In the genomic region with DNA sequence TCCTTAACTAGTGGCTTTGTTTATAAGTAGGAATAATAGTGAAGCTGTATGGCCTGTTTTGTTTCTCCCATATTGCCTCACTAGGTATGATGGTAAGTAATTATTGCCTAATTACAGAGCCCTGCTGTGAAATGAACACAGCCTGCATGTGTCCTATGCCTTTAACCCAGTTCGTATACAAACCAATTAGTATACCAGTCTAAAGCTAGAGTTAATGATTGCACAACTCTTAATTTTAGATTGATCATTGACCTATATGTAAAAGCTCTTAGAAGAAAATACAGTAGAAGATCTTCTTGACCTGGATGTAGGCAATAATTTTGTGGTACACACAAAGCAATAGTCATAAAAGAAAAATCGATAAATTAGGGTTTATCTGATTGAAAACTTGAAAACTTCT, we compare ENCODE assay signal across 16 cellular contexts.
DNase-seq lines count a peak whose midpoint lies in the region; ATAC-seq, FAIRE-seq and TF ChIP-seq lines count a peak whose summit lies in the region.
"Had no signal": no experiment of that assay in that cellular context is flagged by ENCODE, and none has a peak within 500 bp of the region (broad histone marks: within the 10 kb centered on the region; RNA-seq: fewer than 3 reads in every experiment).

No MANE protein-coding gene starts in this region.

- TF ChIP-seq POLR2A in HepG2 (IDR thresholded peaks at IDR 0.05; ENCODE audit: insufficient read depth in 1 of 2, low read depth in 2 of 2, low read length in 2 of 2) = no peak
- TF ChIP-seq POLR2A in right lobe of liver (IDR thresholded peaks at IDR 0.05) = no peak

- H3K36me3 ChIP-seq in HepG2 (replicated peaks in 1 of 2; ENCODE audit: control insufficient read depth in 1 of 2, insufficient read depth in 2 of 2, low read length in 2 of 2) (no peaks in the 10 kb centered on the region), right lobe of liver (no peaks in the 10 kb centered on the region)

- H2AFZ ChIP-seq in HepG2 (ENCODE audit: low read length) = no peak overlapping the region

- no peak overlapping the region for H3K27ac ChIP-seq in HepG2 (ENCODE audit: extremely low read length, insufficient read depth, low read length)
- no peak overlapping the region for H3K27ac ChIP-seq in right lobe of liver

- H4K20me1 ChIP-seq in HepG2 (ENCODE audit: insufficient read depth, low read length) = no peaks in the 10 kb centered on the region

- no peak overlapping the region for H3K4me2 ChIP-seq in HepG2 (ENCODE audit: low read depth, low read length)

- ATAC-seq in HepG2 = no peak
- ATAC-seq in right lobe of liver = no peak
- ATAC-seq: SK-N-SH treated with all-trans-retinoic acid at 6 μM for 48 hours had no signal

- intact Hi-C loops in HepG2 (cut with micrococcal nuclease; ENCODE audit: unreplicated experiment) = no loop called here
- intact Hi-C loops in right lobe of liver (cut with DNase I) = no loop called here

- CTCF ChIA-PET in HepG2 (lab: Yijun Ruan, JAX; ENCODE audit: low intra/inter-chr PET ratio, low total read pairs) = no interaction called here

- H3K27ac Mint-ChIP-seq in immature natural killer cell = no peak overlapping the region
- H3K27ac Mint-ChIP-seq: CD4-positive, CD25-positive, alpha-beta regulatory T cell had no signal

- H3K36me3 Mint-ChIP-seq in immature natural killer cell = peaks cover 0 to 11% (median 0%) of the 10 kb centered on the region in 3 donors

- 49% methylated on average over 2 of the region's 2 CpGs for WGBS in HepG2 (ENCODE audit: low lambda C conversion rate)
- 81% methylated on average over 2 of the region's 2 CpGs for WGBS in right lobe of liver (ENCODE audit: insufficient coverage, low coverage, low lambda C conversion rate, missing lambda C conversion rate)

- peaks cover 3 to 12% of the 10 kb centered on the region in 2 donors for H3K4me1 Mint-ChIP-seq in immature natural killer cell

- H3K4me3 ChIP-seq in HepG2 (replicated peaks in 1 of 3; ENCODE audit: insufficient read depth in 1 of 3, low read depth in 2 of 3, low read length in 3 of 3) (no peak overlapping the region), right lobe of liver (no peak overlapping the region), epithelial cell of esophagus (ENCODE audit: low read length) (no peak overlapping the region)

- TF ChIP-seq EP300 in HepG2 (IDR thresholded peaks at IDR 0.05; ENCODE audit: low read depth in 2 of 2, low read length in 2 of 2) (no peak), HepG2 (CRISPR knock-in tag; IDR thresholded peaks at IDR 0.05; ENCODE audit: borderline replicate concordance) (no peak)

- no peak for TF ChIP-seq RAD21 in HepG2 (CRISPR knock-in tag; IDR thresholded peaks at IDR 0.05)

- no peak for TF ChIP-seq CTCF in HepG2 (CRISPR knock-in tag; IDR thresholded peaks at IDR 0.05)
- no peak for TF ChIP-seq CTCF in right lobe of liver (IDR thresholded peaks at IDR 0.05)
- no peak for TF ChIP-seq CTCF in epithelial cell of esophagus (IDR thresholded peaks at IDR 0.05; ENCODE audit: insufficient read depth, low read depth, low read length, missing control alignments)

- H3K27me3 Mint-ChIP-seq in immature natural killer cell (ENCODE audit: low read depth in 3 of 3) = peaks cover 0 to 2% (median 0%) of the 10 kb centered on the region in 3 donors
- H3K27me3 Mint-ChIP-seq: CD4-positive, CD25-positive, alpha-beta regulatory T cell had no signal

- no peak overlapping the region for H3K9ac ChIP-seq in HepG2 (ENCODE audit: insufficient read depth, low read depth, low read length)

- no peaks in the 10 kb centered on the region for H3K79me2 ChIP-seq in HepG2 (ENCODE audit: insufficient read depth, low read length)

- H3K4me1 ChIP-seq in HepG2 (ENCODE audit: insufficient read depth, low read length) (no peaks in the 10 kb centered on the region), right lobe of liver (no peaks in the 10 kb centered on the region)

- no peak overlapping the region for H3K4me3 Mint-ChIP-seq in immature natural killer cell
- H3K4me3 Mint-ChIP-seq: CD4-positive, CD25-positive, alpha-beta regulatory T cell had no signal

- no peak for FAIRE-seq in HepG2 (lab: Jason Lieb, UNC)
- no peak for FAIRE-seq in RCC 7860 (lab: Jason Lieb, UNC)

- BruUV-seq in HepG2 (replicated peaks; lab: Mats Ljungman, UMichigan) = no TSS peak

- H3K9me3 ChIP-seq in HepG2 (ENCODE audit: low read length) (no peaks in the 10 kb centered on the region), right lobe of liver (no peaks in the 10 kb centered on the region)

- in situ Hi-C loops in HepG2 (cut with HindIII; ENCODE audit: extremely low pct_ligation_motif_present, low pct_unique_long_range_greater_than_20kb) = no loop called here

- H3K9me3 Mint-ChIP-seq in immature natural killer cell = no peaks in the 10 kb centered on the region
- H3K9me3 Mint-ChIP-seq: CD4-positive, CD25-positive, alpha-beta regulatory T cell had no signal

- DNase-seq in HepG2 (ENCODE audit: low spot score) (no peak), right lobe of liver (no peak), NCI-H1417 treated with DMSO at 0.1 percent for 48 hours (lab: John Stamatoyannopoulos, UW) (peak; percentile 49), epithelial cell of esophagus (ENCODE audit: low read depth) (peak; percentile 13), immature natural killer cell (no peak), RCC 7860 (ENCODE audit: low spot score) (no peak), T-helper 2 cell (no peak)
- DNase-seq: CD4-positive, CD25-positive, alpha-beta regulatory T cell; DMS 273 treated with DMSO at 0.1 percent for 48 hours; DMS79 treated with DMSO at 0.1 percent for 48 hours; Kasumi-1; NCI-H1048; NCI-H2171; NCI-H524 treated with DMSO at 0.1 percent for 48 hours; NK-92 treated with Interleukin-12 subunit alpha and Interleukin-12 subunit beta, amount 100 ng/mL, for 24 hours had no signal

- H3K27me3 ChIP-seq in HepG2 (ENCODE audit: control insufficient read depth in 1 of 2, insufficient read depth in 2 of 2, low read length in 2 of 2) (no peaks in the 10 kb centered on the region), right lobe of liver (no peaks in the 10 kb centered on the region)

- POLR2A ChIA-PET in HepG2 (lab: Yijun Ruan, JAX) = no interaction called here

TF ChIP-seq in HepG2, 621 proteins besides CTCF, POLR2A, EP300 and RAD21:
- TF ChIP-seq STAT5B (CRISPR knock-in tag; IDR thresholded peaks at IDR 0.05) (no peak), FOXO4 (CRISPR knock-in tag; conservative IDR thresholded peaks at IDR 0.05) (no peak), SOX5 (CRISPR knock-in tag; IDR thresholded peaks at IDR 0.05; ENCODE audit: borderline replicate concordance) (no peak), CEBPB (IDR thresholded peaks at IDR 0.05; ENCODE audit: borderline replicate concordance, low read depth, low read length) (peak; percentile 66; the same call in 1 of the 2 replicates)

Comparison
In these comparisons a context has a peak if more than half of its experiments do, and no peak if none do; other contexts are left out.
1. DNase-seq: peak in NCI-H1417 treated with DMSO at 0.1 percent for 48 hours (single experiment) and epithelial cell of esophagus (single experiment); none in HepG2 (single experiment), right lobe of liver (0 of 3), immature natural killer cell (0 of 3), RCC 7860 (single experiment) and T-helper 2 cell (0 of 5).